In the genomic region with DNA sequence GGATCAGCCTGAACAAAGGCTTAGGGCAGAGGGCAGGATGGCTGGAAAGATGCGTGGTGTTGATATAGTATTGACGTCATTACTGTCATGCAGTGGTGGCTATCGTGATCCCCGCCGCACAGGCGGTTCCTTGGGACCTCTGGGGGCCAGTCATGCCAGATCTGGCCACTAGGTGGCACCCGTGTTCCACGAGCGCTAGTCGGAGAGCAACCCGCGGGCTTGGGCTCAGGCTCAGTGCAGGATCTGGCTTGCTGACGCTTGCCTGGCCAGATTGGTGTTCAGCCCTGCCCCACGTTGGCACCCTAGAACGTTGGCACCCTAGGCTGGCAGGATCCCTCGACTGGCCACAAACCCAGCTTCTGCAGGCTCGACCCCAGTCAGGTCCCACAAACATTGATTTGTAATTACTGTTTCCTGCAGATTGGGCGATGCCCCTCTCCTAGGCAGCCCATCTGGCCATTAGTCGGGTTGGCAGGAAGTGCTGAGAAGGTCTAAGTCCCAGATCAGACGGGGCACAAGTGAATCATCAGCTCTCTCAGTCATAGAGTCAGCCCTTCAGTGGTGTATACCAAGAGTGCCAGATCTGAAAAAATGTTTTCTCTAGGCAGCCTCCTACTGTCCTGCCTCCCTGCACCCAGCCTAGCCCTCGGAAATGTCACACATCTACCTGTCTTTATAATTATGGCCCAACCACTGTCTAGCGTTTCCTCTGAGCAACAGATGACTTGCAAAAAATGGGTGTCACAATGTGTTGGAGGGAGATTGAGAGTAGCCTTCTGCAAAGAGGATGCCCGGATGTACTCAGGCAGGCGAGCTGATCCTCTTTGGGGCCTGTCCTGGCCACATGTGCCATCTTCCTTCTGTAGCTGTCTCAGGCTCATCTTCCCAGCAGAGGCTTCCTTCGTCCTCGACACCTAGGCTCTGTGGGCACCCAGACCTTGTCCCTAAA, we compare ENCODE assay signal across 8 cellular contexts.
DNase-seq lines count a peak whose midpoint lies in the region; ATAC-seq lines count a peak whose summit lies in the region.

No MANE protein-coding gene starts in this region.

- peaks cover 0 to 3% of the 10 kb centered on the region in 2 experiments for H3K36me3 ChIP-seq in mesenchymal stem cell (ENCODE audit: control insufficient read depth in 1 of 2, insufficient read depth in 2 of 2, low read depth in 1 of 2, low read length in 2 of 2)

- H4K8ac ChIP-seq in mesenchymal stem cell (ENCODE audit: low read length) = peak overlapping the region; percentile 76

- H3K4me1 ChIP-seq in mesenchymal stem cell (ENCODE audit: control insufficient read depth, insufficient read depth, low read depth, low read length) = peaks cover 9% of the 10 kb centered on the region

- H3K27me3 ChIP-seq in mesenchymal stem cell (ENCODE audit: control insufficient read depth in 1 of 2, insufficient read depth in 1 of 2, low read length in 2 of 2) = no peaks in the 10 kb centered on the region

- no peak overlapping the region for H3K4ac ChIP-seq in mesenchymal stem cell (ENCODE audit: low read depth in 1 of 2, low read length in 2 of 2)

- DNase-seq in CD1c-positive myeloid dendritic cell (ENCODE audit: extremely low spot score) = peak; percentile 89
- DNase-seq in GM19240 (ENCODE audit: insufficient read length, low spot score) = peak; percentile 77
- DNase-seq in NCI-H524 (lab: John Stamatoyannopoulos, UW) = peak; percentile 43 to 76
- DNase-seq in activated CD4-positive, alpha-beta T cell treated with anti-CD3 and anti-CD28 coated beads, Interleukin-2, amount 50 U/mL, for 48 hours = peak; percentile 90 to 92
- DNase-seq in ecto neural progenitor cell (ENCODE audit: low spot score) = peak; percentile 92
- DNase-seq in mesenchymal stem cell = peak; percentile 76
- peak; percentile 70 to 74 for DNase-seq in stimulated activated CD8-positive, alpha-beta memory T cell treated with anti-CD3 and anti-CD28 coated beads, Interleukin-15, amount 100 ng/mL, for 48 hours (ENCODE audit: low read depth in 2 of 2)

- 27% methylated on average over 26 of the region's 26 CpGs for WGBS in mesenchymal stem cell

- H2AK5ac ChIP-seq in mesenchymal stem cell (ENCODE audit: low read length, severe bottlenecking) = no peak overlapping the region

- H3K23ac ChIP-seq in mesenchymal stem cell (ENCODE audit: low read length in 2 of 2) = no peak overlapping the region

- H4K91ac ChIP-seq in mesenchymal stem cell (ENCODE audit: low read length) = peak overlapping the region; percentile 2

- ATAC-seq in HG03354 (IDR thresholded peaks at IDR 0.05; ENCODE audit: poor library complexity, severe bottlenecking, unreplicated experiment) = peak; percentile 98

- H3K79me1 ChIP-seq in mesenchymal stem cell (replicated peaks; ENCODE audit: low read length, poor library complexity, severe bottlenecking) = no peaks in the 10 kb centered on the region

- H3K4me3 ChIP-seq in mesenchymal stem cell (ENCODE audit: insufficient read depth in 1 of 2, low read depth in 1 of 2, low read length in 2 of 2) = peak overlapping the region in 1 of 2 experiments; percentile 19

- H3K9ac ChIP-seq in mesenchymal stem cell (ENCODE audit: low read length) = peak overlapping the region; percentile 48

- H3K18ac ChIP-seq in mesenchymal stem cell (ENCODE audit: low read depth in 1 of 2, low read length in 2 of 2) = peak overlapping the region in 1 of 2 experiments; percentile 28

- H2BK12ac ChIP-seq in mesenchymal stem cell (ENCODE audit: low read length in 2 of 2) = peak overlapping the region in 1 of 2 experiments; percentile 25

- no peaks in the 10 kb centered on the region for H3K9me3 ChIP-seq in mesenchymal stem cell (ENCODE audit: control insufficient read depth, low read length)

- H2BK120ac ChIP-seq in mesenchymal stem cell (ENCODE audit: low read depth, low read length) = no peak overlapping the region

- H2BK15ac ChIP-seq in mesenchymal stem cell (ENCODE audit: low read depth, poor library complexity, severe bottlenecking) = no peak overlapping the region

- H3K14ac ChIP-seq in mesenchymal stem cell (ENCODE audit: low read length in 2 of 2) = peak overlapping the region in 1 of 2 experiments; percentile 18

- H3K4me2 ChIP-seq in mesenchymal stem cell (ENCODE audit: low read length, poor library complexity, severe bottlenecking) = peak overlapping the region; percentile 61

- H2BK5ac ChIP-seq in mesenchymal stem cell (ENCODE audit: low read depth, low read length, poor library complexity, severe bottlenecking) = no peak overlapping the region

- no peak overlapping the region for H3K27ac ChIP-seq in mesenchymal stem cell (ENCODE audit: low read length, poor library complexity, severe bottlenecking)

- H2AFZ ChIP-seq in mesenchymal stem cell (ENCODE audit: low read depth, low read length) = peak overlapping the region; percentile 76
